ENCODE assay signal across 9 cellular contexts in the genomic region with DNA sequence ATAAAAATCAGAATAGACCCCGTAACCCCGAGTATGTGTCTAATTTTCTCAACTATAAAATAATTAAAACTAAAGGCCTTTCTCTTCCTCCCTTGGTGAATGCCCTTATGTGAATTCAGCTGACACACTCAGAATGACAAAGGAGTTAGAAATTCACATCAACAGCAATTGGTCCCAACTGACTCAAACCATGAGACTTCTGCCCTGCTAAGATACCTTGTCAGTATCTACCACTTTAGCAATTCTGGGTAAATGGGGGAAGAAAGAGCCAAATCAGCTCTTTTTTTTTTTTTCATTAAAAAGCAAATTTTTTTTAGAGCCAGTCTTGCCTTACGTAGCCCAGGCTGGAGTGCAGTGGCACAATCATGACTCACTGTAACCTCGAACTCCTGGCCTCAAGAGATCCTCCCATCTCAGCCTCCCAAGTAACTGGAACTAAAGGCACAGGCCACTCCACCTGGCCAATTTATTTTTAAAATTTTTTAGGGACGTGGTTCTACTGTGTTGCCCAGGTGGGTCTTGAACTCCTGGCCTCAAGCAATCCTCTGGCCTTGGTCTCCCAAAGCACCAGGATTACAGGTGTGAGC. TPM values are rescaled to one million over a fixed set of nuclear protein-coding genes. Genes with fewer than 3 reads are reported as not detected.
DNase-seq lines count a peak whose midpoint lies in the region; TF ChIP-seq lines count a peak whose summit lies in the region.
"Had no signal": no experiment of that assay in that cellular context is flagged by ENCODE, and none has a peak within 500 bp of the region (broad histone marks: within the 10 kb centered on the region; RNA-seq: fewer than 3 reads in every experiment).

No MANE protein-coding gene starts in this region.

- H3K4me3 Mint-ChIP-seq in T-helper 2 cell treated with Interferon-gamma antibody and Interleukin-4, amounts not matched to agents 5 μg/mL and 100 μg/mL, for 36 hours = no peak overlapping the region

- 0 out of 2 replicates have a peak, but pooled peaks cover 3% of the 10 kb centered on the region for H3K36me3 ChIP-seq in ES-I3 (ENCODE audit: insufficient read depth, low read length)

- H3K9me3 Mint-ChIP-seq in T-helper 2 cell treated with Interferon-gamma antibody and Interleukin-4, amounts not matched to agents 5 μg/mL and 100 μg/mL, for 36 hours = no peaks in the 10 kb centered on the region

- H3K27me3 Mint-ChIP-seq in T-helper 2 cell treated with Interferon-gamma antibody and Interleukin-4, amounts not matched to agents 5 μg/mL and 100 μg/mL, for 36 hours (ENCODE audit: low read depth) = peaks cover 34% of the 10 kb centered on the region

- no peaks in the 10 kb centered on the region for H3K9me3 ChIP-seq in ES-I3 (ENCODE audit: control insufficient read depth, insufficient read depth, low read length)
- H3K9me3 ChIP-seq: thyroid gland had no signal

- peaks cover 7% of the 10 kb centered on the region for H3K36me3 Mint-ChIP-seq in T-helper 2 cell treated with Interferon-gamma antibody and Interleukin-4, amounts not matched to agents 5 μg/mL and 100 μg/mL, for 36 hours (ENCODE audit: low read depth)

- no peak overlapping the region for H3K27ac Mint-ChIP-seq in T-helper 2 cell treated with Interferon-gamma antibody and Interleukin-4, amounts not matched to agents 5 μg/mL and 100 μg/mL, for 36 hours

- POLR2A ChIA-PET in RWPE1 (lab: Yijun Ruan, JAX; ENCODE audit: low non-redundant PET) = interaction anchor here (0.6 kb wide), 1 partner anchor 53 kb away, joined by 4 read pairs; no protein-coding TSS in a partner anchor

- TF ChIP-seq CTCF in RWPE1 (conservative IDR thresholded peaks at IDR 0.05; ENCODE audit: low read depth) = no peak
- no peak for TF ChIP-seq CTCF in fibroblast of mammary gland (conservative IDR thresholded peaks at IDR 0.05; ENCODE audit: control insufficient read depth, insufficient read depth, low read depth, low read length)
- no peak for TF ChIP-seq CTCF in GM20000 (IDR thresholded peaks at IDR 0.05; ENCODE audit: extremely low read depth, missing control alignments)

- H3K4me3 ChIP-seq in fibroblast of mammary gland (ENCODE audit: control insufficient read depth, low read depth, low read length) = no peak overlapping the region

- DNase-seq in RWPE1 (ENCODE audit: low spot score) = no peak
- DNase-seq in fibroblast of mammary gland (ENCODE audit: low read depth) = peak; percentile 60
- peak; percentile 58 for DNase-seq in renal cortical epithelial cell (ENCODE audit: low read depth)
- DNase-seq in cerebellum (ENCODE audit: low spot score) = no peak
- no peak for DNase-seq in T-helper 2 cell treated with Interferon-gamma antibody and Interleukin-4, amounts not matched to agents 5 μg/mL and 100 μg/mL, for 36 hours (ENCODE audit: low spot score)
- no peak for DNase-seq in GM20000 (ENCODE audit: low spot score)
- DNase-seq in NCI-H510A (lab: John Stamatoyannopoulos, UW) = no peak
- DNase-seq: thyroid gland had no signal

- H3K4me1 ChIP-seq in ES-I3 (ENCODE audit: insufficient read depth, low read length) = peaks cover 25% of the 10 kb centered on the region

- peak overlapping the region; percentile 83 for H3K9ac ChIP-seq in ES-I3 (ENCODE audit: low read depth, low read length)

- peak overlapping the region; percentile 54 for H3K27ac ChIP-seq in RWPE1

- CTCF ChIA-PET in RWPE1 (lab: Yijun Ruan, JAX) = interaction anchor here (0.5 to 1.0 kb wide), 3 partner anchors 20 to 117 kb away, joined by 3 read pairs; no protein-coding TSS in a partner anchor

- peaks cover 44% of the 10 kb centered on the region for H3K4me1 Mint-ChIP-seq in T-helper 2 cell treated with Interferon-gamma antibody and Interleukin-4, amounts not matched to agents 5 μg/mL and 100 μg/mL, for 36 hours (ENCODE audit: low read depth)

RNA-seq across cellular contexts. Expression of a gene that starts 1.7 kb away (rescaled TPM):
- 152 and 166 TPM in 2 replicates for total RNA-seq in renal cortical epithelial cell
- total RNA-seq in cerebellum = 147 TPM

Comparison
In these comparisons a context has a peak if more than half of its experiments do, and no peak if none do; other contexts are left out.
1. DNase-seq: peak in fibroblast of mammary gland (single experiment) and renal cortical epithelial cell (single experiment); none in RWPE1 (single experiment), cerebellum (single experiment), T-helper 2 cell treated with Interferon-gamma antibody and Interleukin-4, amounts not matched to agents 5 μg/mL and 100 μg/mL, for 36 hours (single experiment), GM20000 (single experiment) and NCI-H510A (single experiment).